ENCODE assay signal across 14 cellular contexts in genomic region chr13:106103779-106104178, GRCh38.
DNase-seq lines count a peak whose midpoint lies in the region; ATAC-seq and TF ChIP-seq lines count a peak whose summit lies in the region.
"Had no signal": no experiment of that assay in that cellular context is flagged by ENCODE, and none has a peak within 500 bp of the region (broad histone marks: within the 10 kb centered on the region; RNA-seq: fewer than 3 reads in every experiment).

No MANE protein-coding gene starts in this region.

- H3K4me1 Mint-ChIP-seq in type B pancreatic cell (ENCODE audit: unreplicated experiment), result peaks cover 30% of the 10 kb centered on the region

- no peaks in the 10 kb centered on the region for H3K27me3 Mint-ChIP-seq in type B pancreatic cell

- H3K4me3 Mint-ChIP-seq in type B pancreatic cell, result no peak overlapping the region

- peaks cover 9% of the 10 kb centered on the region for H3K9me3 Mint-ChIP-seq in type B pancreatic cell

- peak overlapping the region; percentile 25 for H3K27ac Mint-ChIP-seq in type B pancreatic cell

- TF ChIP-seq CTCF in foreskin fibroblast (IDR thresholded peaks at IDR 0.05; ENCODE audit: low read depth, low read length), result no peak
- TF ChIP-seq CTCF in type B pancreatic cell (conservative IDR thresholded peaks at IDR 0.05), result no peak

- no peak for ATAC-seq in Right ventricle myocardium superior (ENCODE audit: poor library complexity)
- ATAC-seq: activated CD4-positive, CD25-positive, alpha-beta regulatory T cell treated with anti-CD3 and anti-CD28 coated beads, Interleukin-2, amount 50 U/mL, for 24 hours had no signal

- DNase-seq in HS-27A (ENCODE audit: low read depth) (peak; percentile 51), RPMI7951 (ENCODE audit: low read depth) (peak; percentile 83), foreskin fibroblast (peak; percentile 56 to 59), type B pancreatic cell (ENCODE audit: extremely low spot score, unreplicated experiment) (no peak), Right ventricle myocardium superior (no peak), COLO668 (lab: John Stamatoyannopoulos, UW; ENCODE audit: unreplicated experiment) (no peak), Ammon's horn (ENCODE audit: low spot score) (no peak)
- DNase-seq: COR-L47, erythroblast, NCI-H1105, NCI-H526, substantia nigra had no signal

- no peaks in the 10 kb centered on the region for H3K36me3 Mint-ChIP-seq in type B pancreatic cell

- no peak overlapping the region for H3K4me3 ChIP-seq in foreskin fibroblast (ENCODE audit: low read depth in 1 of 2, low read length in 2 of 2)
- H3K4me3 ChIP-seq: cardiac muscle cell had no signal

- intact Hi-C loops in Right ventricle myocardium superior (cut with DNase I), result no loop called here

Comparison
In these comparisons a context has a peak if more than half of its experiments do, and no peak if none do; other contexts are left out.
1. DNase-seq: peak in HS-27A (single experiment), RPMI7951 (single experiment) and foreskin fibroblast (2 of 2); none in type B pancreatic cell (single experiment), Right ventricle myocardium superior (single experiment), COLO668 (single experiment) and Ammon's horn (single experiment).